Comparison of ENCODE assay signal across 25 cellular contexts in genomic region chr22:35625763-35626162, GRCh38. TPM values are rescaled to one million over a fixed set of nuclear protein-coding genes. Genes with fewer than 3 reads are reported as not detected.
"Had no signal": no experiment of that assay in that cellular context is flagged by ENCODE, and none has a peak within 500 bp of the region (broad histone marks: within the 10 kb centered on the region; RNA-seq: fewer than 3 reads in every experiment).

No MANE protein-coding gene starts in this region.

- H3K27ac ChIP-seq: breast epithelium, esophagus squamous epithelium, left ventricle myocardium inferior, right atrium auricular region, tibial nerve had no signal

- H3K36me3 Mint-ChIP-seq: activated naive CD4-positive, alpha-beta T cell treated with anti-CD3 and anti-CD28 coated beads, Interleukin-2, amount 50 U/mL, for 72 hours had no signal

- H3K4me3 Mint-ChIP-seq: activated B cell treated with CpG ODN at 0.5 μM for 24 hours; activated CD8-positive, alpha-beta T cell treated with anti-CD3 and anti-CD28 coated beads for 36 hours; activated T-cell treated with anti-CD3 and anti-CD28 coated beads, Interleukin-2, amount 50 U/mL, for 4 hours; activated T-helper 17 cell treated with anti-CD3 and anti-CD28 coated beads, Interleukin-2, amount 50 U/mL, for 72 hours; dendritic cell treated with granulocyte-macrophage colony-stimulating factor and Interleukin-4, amounts not matched to agents 40 ng/mL and 50 ng/mL, for 4 days; endodermal cell; stimulated activated naive B cell treated with anti-CD40 and anti-IgM and Interleukin-4, amounts not matched to agents 10 μg/mL and 1 μg/mL and 100 μg/mL, for 72 hours had no signal

- H3K4me3 ChIP-seq: breast epithelium, esophagus squamous epithelium, left ventricle myocardium inferior, right atrium auricular region, tibial nerve had no signal

- ATAC-seq: activated CD8-positive, alpha-beta T cell treated with anti-CD3 and anti-CD28 coated beads for 36 hours; activated naive CD4-positive, alpha-beta T cell treated with anti-CD3 and anti-CD28 coated beads, Interleukin-2, amount 50 U/mL, for 72 hours; activated T-cell treated with anti-CD3 and anti-CD28 coated beads, Interleukin-2, amount 50 U/mL, for 4 hours; activated T-helper 17 cell treated with anti-CD3 and anti-CD28 coated beads, Interleukin-2, amount 50 U/mL, for 72 hours; naive thymus-derived CD4-positive, alpha-beta T cell; stimulated activated naive B cell treated with anti-CD40 and anti-IgM and Interleukin-4, amounts not matched to agents 10 μg/mL and 1 μg/mL and 100 μg/mL, for 72 hours had no signal

- H3K27me3 ChIP-seq: breast epithelium, esophagus squamous epithelium, right atrium auricular region, tibial nerve had no signal

- H3K36me3 ChIP-seq: breast epithelium, esophagus squamous epithelium, left ventricle myocardium inferior, right atrium auricular region, tibial nerve had no signal

- DNase-seq: activated B cell treated with CpG ODN at 0.5 μM for 24 hours; activated CD4-positive, alpha-beta T cell treated with anti-CD3 and anti-CD28 coated beads, Interleukin-2, amount 50 U/mL, for 1 hour; activated CD8-positive, alpha-beta T cell treated with anti-CD3 and anti-CD28 coated beads for 36 hours; activated T-cell treated with anti-CD3 and anti-CD28 coated beads, Interleukin-2, amount 50 U/mL, for 4 hours; central memory CD4-positive, alpha-beta T cell; endodermal cell; esophagus squamous epithelium; foreskin melanocyte; islet precursor cell; left ventricle myocardium inferior; midbrain; naive thymus-derived CD4-positive, alpha-beta T cell; stimulated activated CD4-positive, alpha-beta T cell treated with anti-CD3 and anti-CD28 coated beads, Interleukin-15, amount 100 ng/mL, for 24 hours; stimulated activated CD4-positive, alpha-beta T cell treated with anti-CD3 and anti-CD28 coated beads, Interleukin-2, amount 100 ng/mL, for 24 hours; stimulated activated naive B cell treated with anti-CD40 and anti-IgM and Interleukin-4, amounts not matched to agents 10 μg/mL and 1 μg/mL and 100 μg/mL, for 72 hours; T-helper 2 cell had no signal

- H3K9me3 Mint-ChIP-seq: activated naive CD4-positive, alpha-beta T cell treated with anti-CD3 and anti-CD28 coated beads, Interleukin-2, amount 50 U/mL, for 72 hours; activated T-cell treated with anti-CD3 and anti-CD28 coated beads, Interleukin-2, amount 50 U/mL, for 4 hours; dendritic cell treated with granulocyte-macrophage colony-stimulating factor and Interleukin-4, amounts not matched to agents 40 ng/mL and 50 ng/mL, for 4 days; endodermal cell had no signal

- H3K27ac Mint-ChIP-seq: activated B cell treated with CpG ODN at 0.5 μM for 24 hours; activated CD8-positive, alpha-beta T cell treated with anti-CD3 and anti-CD28 coated beads for 36 hours; activated naive CD4-positive, alpha-beta T cell treated with anti-CD3 and anti-CD28 coated beads, Interleukin-2, amount 50 U/mL, for 72 hours; activated T-helper 17 cell treated with anti-CD3 and anti-CD28 coated beads, Interleukin-2, amount 50 U/mL, for 72 hours; dendritic cell treated with granulocyte-macrophage colony-stimulating factor and Interleukin-4, amounts not matched to agents 40 ng/mL and 50 ng/mL, for 4 days; endodermal cell; stimulated activated naive B cell treated with anti-CD40 and anti-IgM and Interleukin-4, amounts not matched to agents 10 μg/mL and 1 μg/mL and 100 μg/mL, for 72 hours had no signal

- H3K9me3 ChIP-seq: breast epithelium, esophagus squamous epithelium, left ventricle myocardium inferior, right atrium auricular region, tibial nerve had no signal

RNA-seq across cellular contexts. Expression of gene MB, which starts 8.6 kb away (rescaled TPM):
- total RNA-seq: activated B cell treated with CpG ODN at 0.5 μM for 24 hours; activated CD8-positive, alpha-beta T cell treated with anti-CD3 and anti-CD28 coated beads for 36 hours; lung microvascular endothelial cell; pulmonary artery endothelial cell; temporal lobe; tibial nerve had no signal
- polyA plus RNA-seq: naive thymus-derived CD4-positive, alpha-beta T cell had no signal

RNA-seq across cellular contexts. Expression of gene APOL6, which starts 22.5 kb away (rescaled TPM):
- total RNA-seq: endodermal cell had no signal
